In genomic region chr9:114269023-114269422, GRCh38 we compare ENCODE assay signal across 30 cellular contexts. TPM values are rescaled to one million over a fixed set of nuclear protein-coding genes. Genes with fewer than 3 reads are reported as not detected.
DNase-seq lines count a peak whose midpoint lies in the region; ATAC-seq, FAIRE-seq and TF ChIP-seq lines count a peak whose summit lies in the region.
"Had no signal": no experiment of that assay in that cellular context is flagged by ENCODE, and none has a peak within 500 bp of the region (broad histone marks: within the 10 kb centered on the region; RNA-seq: fewer than 3 reads in every experiment).

No MANE protein-coding gene starts in this region.

- peaks cover 6% of the 10 kb centered on the region for H4K20me1 ChIP-seq in osteoblast (ENCODE audit: insufficient read depth, low read length)
- H4K20me1 ChIP-seq: BLaER1 had no signal

- DNase-seq in NB4 (ENCODE audit: low read depth) (peak; percentile 78), kidney (peak; percentile 9), osteoblast (ENCODE audit: insufficient read length, low spot score, missing footprints) (peak; percentile 61), SIG-M5 (lab: John Stamatoyannopoulos, UW) (no peak)
- no peak for DNase-seq in naive thymus-derived CD8-positive, alpha-beta T cell
- DNase-seq in stimulated activated CD8-positive, alpha-beta memory T cell treated with anti-CD3 and anti-CD28 coated beads, Interleukin-4, amount 100 ng/mL, for 48 hours, result no peak
- DNase-seq: 8988T; ACHN; BE2C; C1 segment of cervical spinal cord; CD4-positive, CD25-positive, alpha-beta regulatory T cell; CD8-positive, alpha-beta memory T cell; COR-L47; DMS 273 treated with DMSO at 0.1 percent for 48 hours; DMS153; DMS53; DMS79; DND-41; EL; GDM1 had no signal

- no peak overlapping the region for H2AFZ ChIP-seq in osteoblast (ENCODE audit: low read length)

- H3K27ac Mint-ChIP-seq in naive thymus-derived CD8-positive, alpha-beta T cell, result no peak overlapping the region
- H3K27ac Mint-ChIP-seq: CD14-positive monocyte; CD4-positive, alpha-beta memory T cell; CD4-positive, CD25-positive, alpha-beta regulatory T cell had no signal

- H3K36me3 Mint-ChIP-seq in naive thymus-derived CD8-positive, alpha-beta T cell, result no peaks in the 10 kb centered on the region
- H3K36me3 Mint-ChIP-seq: CD14-positive monocyte; CD4-positive, alpha-beta memory T cell; CD4-positive, CD25-positive, alpha-beta regulatory T cell; CD8-positive, alpha-beta memory T cell had no signal

- H3K27ac ChIP-seq in kidney (ENCODE audit: low read depth in 2 of 2, low read length in 2 of 2) (no peak overlapping the region), osteoblast (ENCODE audit: low read depth, low read length) (no peak overlapping the region)
- H3K27ac ChIP-seq: BLaER1 had no signal

- H3K4me3 Mint-ChIP-seq in naive thymus-derived CD8-positive, alpha-beta T cell, result no peak overlapping the region
- H3K4me3 Mint-ChIP-seq: CD14-positive monocyte; CD4-positive, alpha-beta memory T cell; CD4-positive, CD25-positive, alpha-beta regulatory T cell; CD8-positive, alpha-beta memory T cell had no signal

- no peaks in the 10 kb centered on the region for H3K9me3 Mint-ChIP-seq in naive thymus-derived CD8-positive, alpha-beta T cell
- H3K9me3 Mint-ChIP-seq: CD14-positive monocyte; CD4-positive, alpha-beta memory T cell; CD8-positive, alpha-beta memory T cell had no signal

- H3K36me3 ChIP-seq in kidney (ENCODE audit: control insufficient read depth in 1 of 2, insufficient read depth in 2 of 2, low read length in 2 of 2) (no peaks in the 10 kb centered on the region), osteoblast (ENCODE audit: insufficient read depth, low read length) (peaks cover 10% of the 10 kb centered on the region)
- H3K36me3 ChIP-seq: BE2C had no signal

- no peak overlapping the region for H3K9ac ChIP-seq in kidney (ENCODE audit: low read length in 2 of 2)
- H3K9ac ChIP-seq: BLaER1 had no signal

- POLR2A ChIA-PET in naive thymus-derived CD8-positive, alpha-beta T cell (lab: Charles Lee), result no interaction called here

- no peak for TF ChIP-seq POLR2A in NB4 (IDR thresholded peaks at IDR 0.05; ENCODE audit: extremely low read depth, insufficient read length)

- intact Hi-C loops in kidney (cut with DNase I), result no loop called here

- no peak overlapping the region for H3K4me3 ChIP-seq in NB4 (ENCODE audit: low read depth, low read length)
- H3K4me3 ChIP-seq in kidney (ENCODE audit: low read length in 2 of 2), result no peak overlapping the region
- no peak overlapping the region for H3K4me3 ChIP-seq in osteoblast (ENCODE audit: insufficient read depth, low read length)
- H3K4me3 ChIP-seq: BLaER1, GM12878 had no signal

- ATAC-seq in naive thymus-derived CD8-positive, alpha-beta T cell, result no peak
- ATAC-seq: GM12878 had no signal

- no peak overlapping the region for H3K4me2 ChIP-seq in osteoblast (ENCODE audit: insufficient read depth, low read length)
- H3K4me2 ChIP-seq: BLaER1 had no signal

- FAIRE-seq in kidney (lab: Jason Lieb, UNC), result no peak
- FAIRE-seq: A204.1, GM12878, GM12892, GM18507 had no signal

- H3K79me2 ChIP-seq in osteoblast (ENCODE audit: insufficient read depth, low read length), result no peaks in the 10 kb centered on the region

- no peaks in the 10 kb centered on the region for H3K27me3 ChIP-seq in osteoblast (ENCODE audit: insufficient read depth, low read length)
- H3K27me3 ChIP-seq: BE2C, BLaER1 had no signal

- H3K4me1 Mint-ChIP-seq in naive thymus-derived CD8-positive, alpha-beta T cell, result peaks cover 0 to 6% (median 0%) of the 10 kb centered on the region in 4 donors
- H3K4me1 Mint-ChIP-seq: CD14-positive monocyte; CD4-positive, alpha-beta memory T cell; CD4-positive, CD25-positive, alpha-beta regulatory T cell; CD8-positive, alpha-beta memory T cell had no signal

- H3K27me3 Mint-ChIP-seq in naive thymus-derived CD8-positive, alpha-beta T cell, result peaks cover 0 to 9% (median 0%) of the 10 kb centered on the region in 5 donors

- TF ChIP-seq CTCF in NB4 (IDR thresholded peaks at IDR 0.05; ENCODE audit: low read depth, low read length) (no peak), kidney (IDR thresholded peaks at IDR 0.05; ENCODE audit: borderline replicate concordance, extremely low read depth, insufficient read depth) (no peak), osteoblast (IDR thresholded peaks at IDR 0.05; ENCODE audit: extremely low read depth, low read depth, low read length) (no peak)

- no peaks in the 10 kb centered on the region for H3K4me1 ChIP-seq in kidney (ENCODE audit: control insufficient read depth in 1 of 2, insufficient read depth in 1 of 2, low read depth in 1 of 2, low read length in 2 of 2)
- H3K4me1 ChIP-seq in osteoblast (ENCODE audit: insufficient read depth, low read length), result peaks cover 13% of the 10 kb centered on the region
- H3K4me1 ChIP-seq: BE2C had no signal

- no peaks in the 10 kb centered on the region for H3K9me3 ChIP-seq in kidney (ENCODE audit: control insufficient read depth in 1 of 2, low read length in 2 of 2)
- H3K9me3 ChIP-seq in osteoblast (ENCODE audit: low read depth, low read length), result no peaks in the 10 kb centered on the region
- H3K9me3 ChIP-seq: BE2C, BLaER1 had no signal

RNA-seq across cellular contexts. Expression of gene ORM1, which starts 53.9 kb away (rescaled TPM):
- total RNA-seq in kidney, result not detected
- polyA plus RNA-seq in kidney (ENCODE audit: insufficient read depth, low read depth, low replicate concordance), result 0.73 TPM
- not detected in 2 replicates for total RNA-seq in osteoblast
- total RNA-seq in naive thymus-derived CD8-positive, alpha-beta T cell, result not detected
- not detected for polyA plus RNA-seq in naive thymus-derived CD8-positive, alpha-beta T cell
- total RNA-seq: A673; CD4-positive, alpha-beta memory T cell; CD4-positive, CD25-positive, alpha-beta regulatory T cell; CD8-positive, alpha-beta memory T cell; Daoy; G401 had no signal
- polyA plus RNA-seq: CD4-positive, alpha-beta memory T cell; CD4-positive, CD25-positive, alpha-beta regulatory T cell; CD8-positive, alpha-beta memory T cell; GM12878 had no signal

Comparison
In these comparisons a context has a peak if more than half of its experiments do, and no peak if none do; other contexts are left out.
1. DNase-seq: peak in NB4 (single experiment), kidney (single experiment) and osteoblast (single experiment); none in naive thymus-derived CD8-positive, alpha-beta T cell (0 of 10), stimulated activated CD8-positive, alpha-beta memory T cell treated with anti-CD3 and anti-CD28 coated beads, Interleukin-4, amount 100 ng/mL, for 48 hours (single experiment) and SIG-M5 (single experiment).